In the genomic region with DNA sequence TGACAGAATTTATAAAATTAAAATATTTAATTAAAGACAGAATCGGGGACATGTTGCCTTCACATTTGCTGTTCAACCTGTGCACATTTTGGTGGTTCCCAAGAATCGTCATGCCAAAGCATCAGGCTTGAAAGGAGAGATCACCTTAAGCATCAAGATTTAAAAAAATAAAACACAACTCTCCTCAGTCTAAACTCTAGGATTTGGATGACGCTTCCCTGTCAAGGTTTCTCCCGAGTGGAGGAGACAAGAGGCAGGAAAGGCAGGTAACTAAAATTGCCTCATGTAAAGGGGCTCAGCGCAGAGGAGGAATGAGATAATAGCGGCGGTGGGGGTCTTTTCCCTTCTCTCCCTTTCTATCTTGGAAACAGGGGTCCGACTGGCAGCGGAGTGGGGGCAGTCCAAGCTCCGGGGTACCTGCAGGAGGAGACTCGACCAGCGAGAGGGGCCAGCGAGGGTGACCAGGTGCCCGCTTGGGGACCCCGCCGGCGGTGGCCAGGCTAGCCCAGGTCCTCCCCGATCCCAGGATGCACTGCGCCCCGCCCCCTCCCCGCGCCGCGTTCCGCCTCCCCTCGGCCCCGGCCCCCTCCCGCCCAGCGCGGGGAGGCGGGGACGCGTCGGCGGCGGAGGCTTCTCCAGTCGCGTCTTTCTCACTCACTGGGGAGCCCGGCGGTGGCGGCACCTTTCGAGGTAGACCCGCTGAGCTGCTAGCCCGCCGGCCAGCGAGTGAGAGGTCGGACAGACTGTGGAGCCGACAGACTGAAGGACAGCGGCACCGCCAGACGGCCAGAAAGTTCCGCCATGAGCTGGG, we compare ENCODE assay signal across 1 cellular context.
TF ChIP-seq lines count a peak whose summit lies in the region.

A gene (plus strand): TSS at position 638 of the 811 bp plus-strand sequence. CDS start 164 bp downstream, at position 802.

TF ChIP-seq in HepG2, 621 proteins besides CTCF, POLR2A, EP300 and RAD21 (continued from another document and continues in another):
- TF ChIP-seq, protein P1, sequence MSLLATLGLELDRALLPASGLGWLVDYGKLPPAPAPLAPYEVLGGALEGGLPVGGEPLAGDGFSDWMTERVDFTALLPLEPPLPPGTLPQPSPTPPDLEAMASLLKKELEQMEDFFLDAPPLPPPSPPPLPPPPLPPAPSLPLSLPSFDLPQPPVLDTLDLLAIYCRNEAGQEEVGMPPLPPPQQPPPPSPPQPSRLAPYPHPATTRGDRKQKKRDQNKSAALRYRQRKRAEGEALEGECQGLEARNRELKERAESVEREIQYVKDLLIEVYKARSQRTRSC (CRISPR knock-in tag; IDR thresholded peaks at IDR 0.05; ENCODE audit: low read depth) = no peak
- no peak for TF ChIP-seq ZNF747 (CRISPR knock-in tag; IDR thresholded peaks at IDR 0.05; ENCODE audit: borderline replicate concordance)
- TF ChIP-seq ARNT2 (CRISPR knock-in tag; IDR thresholded peaks at IDR 0.05; ENCODE audit: low read depth) = peak; percentile 83
- no peak for TF ChIP-seq ZNF572 (CRISPR knock-in tag; IDR thresholded peaks at IDR 0.05)
- TF ChIP-seq RBM22 (optimal IDR thresholded peaks at IDR 0.05; ENCODE audit: low read length) = no peak
- TF ChIP-seq IRX3 (CRISPR knock-in tag; IDR thresholded peaks at IDR 0.05; ENCODE audit: borderline replicate concordance, low read depth) = peak; percentile 25; the same call in 1 of the 2 replicates
- TF ChIP-seq TCF12 (IDR thresholded peaks at IDR 0.05) = no peak
- TF ChIP-seq TCF12 (CRISPR knock-in tag; IDR thresholded peaks at IDR 0.05) = 0 out of 2 replicates have a peak, but pooled peaks have one; percentile 46
- peak; percentile 78; the same call in 1 of the 2 replicates for TF ChIP-seq ZNF235 (CRISPR knock-in tag; IDR thresholded peaks at IDR 0.05; ENCODE audit: borderline replicate concordance)
- TF ChIP-seq SMAD1 (CRISPR knock-in tag; IDR thresholded peaks at IDR 0.05; ENCODE audit: borderline replicate concordance, low read depth) = no peak
- no peak for TF ChIP-seq ZNF615 (CRISPR knock-in tag; IDR thresholded peaks at IDR 0.05; ENCODE audit: borderline replicate concordance)
- TF ChIP-seq PCBP2 (optimal IDR thresholded peaks at IDR 0.05; ENCODE audit: low read depth, low read length, poor library complexity, severe bottlenecking) = no peak
- TF ChIP-seq, protein P2, sequence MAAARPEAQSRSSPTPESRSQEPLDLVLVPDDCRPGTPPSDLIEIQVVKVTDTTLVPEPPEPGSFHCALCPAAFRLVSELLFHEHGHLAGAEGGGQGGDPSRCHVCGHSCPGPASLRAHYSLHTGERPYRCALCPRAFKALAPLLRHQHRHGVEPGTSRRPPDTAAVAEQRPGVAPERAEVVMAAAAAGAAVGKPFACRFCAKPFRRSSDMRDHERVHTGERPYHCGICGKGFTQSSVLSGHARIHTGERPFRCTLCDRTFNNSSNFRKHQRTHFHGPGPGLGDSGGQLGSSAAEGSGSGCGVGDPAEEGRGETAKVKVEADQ (CRISPR knock-in tag; IDR thresholded peaks at IDR 0.05; ENCODE audit: borderline replicate concordance) = 0 out of 2 replicates have a peak, but pooled peaks have one; percentile 5
- TF ChIP-seq POLR2AphosphoS5 (IDR thresholded peaks at IDR 0.05; ENCODE audit: low read depth, low read length) = peak; percentile 72
- TF ChIP-seq, protein P3, sequence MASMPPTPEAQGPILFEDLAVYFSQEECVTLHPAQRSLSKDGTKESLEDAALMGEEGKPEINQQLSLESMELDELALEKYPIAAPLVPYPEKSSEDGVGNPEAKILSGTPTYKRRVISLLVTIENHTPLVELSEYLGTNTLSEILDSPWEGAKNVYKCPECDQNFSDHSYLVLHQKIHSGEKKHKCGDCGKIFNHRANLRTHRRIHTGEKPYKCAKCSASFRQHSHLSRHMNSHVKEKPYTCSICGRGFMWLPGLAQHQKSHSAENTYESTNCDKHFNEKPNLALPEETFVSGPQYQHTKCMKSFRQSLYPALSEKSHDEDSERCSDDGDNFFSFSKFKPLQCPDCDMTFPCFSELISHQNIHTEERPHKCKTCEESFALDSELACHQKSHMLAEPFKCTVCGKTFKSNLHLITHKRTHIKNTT (CRISPR knock-in tag; IDR thresholded peaks at IDR 0.05) = 0 out of 2 replicates have a peak, but pooled peaks have one; percentile 70
- TF ChIP-seq ZNF431 (CRISPR knock-in tag; IDR thresholded peaks at IDR 0.05; ENCODE audit: borderline replicate concordance, low read depth) = peak; percentile 55; the same call in 1 of the 2 replicates
- peak; percentile 68 for TF ChIP-seq BORCS8-MEF2B (CRISPR knock-in tag; IDR thresholded peaks at IDR 0.05)
- TF ChIP-seq SKI (IDR thresholded peaks at IDR 0.05; ENCODE audit: partially characterized antibody) = peak; percentile 76
- TF ChIP-seq ZNF432 (CRISPR knock-in tag; IDR thresholded peaks at IDR 0.05; ENCODE audit: borderline replicate concordance) = 0 out of 2 replicates have a peak, but pooled peaks have one; percentile 58
- TF ChIP-seq SP2 (CRISPR knock-in tag; IDR thresholded peaks at IDR 0.05) = no peak
- TF ChIP-seq ZNF605 (CRISPR knock-in tag; IDR thresholded peaks at IDR 0.05) = peak; percentile 34; the same call in 1 of the 2 replicates
- TF ChIP-seq NR2F1 (CRISPR knock-in tag; IDR thresholded peaks at IDR 0.05) = no peak
- no peak for TF ChIP-seq PCBP1 (IDR thresholded peaks at IDR 0.05; ENCODE audit: borderline replicate concordance, low read depth, low read length)
- TF ChIP-seq ZNF790 (CRISPR knock-in tag; IDR thresholded peaks at IDR 0.05; ENCODE audit: borderline replicate concordance) = 0 out of 2 replicates have a peak, but pooled peaks have one; percentile 24
- TF ChIP-seq, protein P4, sequence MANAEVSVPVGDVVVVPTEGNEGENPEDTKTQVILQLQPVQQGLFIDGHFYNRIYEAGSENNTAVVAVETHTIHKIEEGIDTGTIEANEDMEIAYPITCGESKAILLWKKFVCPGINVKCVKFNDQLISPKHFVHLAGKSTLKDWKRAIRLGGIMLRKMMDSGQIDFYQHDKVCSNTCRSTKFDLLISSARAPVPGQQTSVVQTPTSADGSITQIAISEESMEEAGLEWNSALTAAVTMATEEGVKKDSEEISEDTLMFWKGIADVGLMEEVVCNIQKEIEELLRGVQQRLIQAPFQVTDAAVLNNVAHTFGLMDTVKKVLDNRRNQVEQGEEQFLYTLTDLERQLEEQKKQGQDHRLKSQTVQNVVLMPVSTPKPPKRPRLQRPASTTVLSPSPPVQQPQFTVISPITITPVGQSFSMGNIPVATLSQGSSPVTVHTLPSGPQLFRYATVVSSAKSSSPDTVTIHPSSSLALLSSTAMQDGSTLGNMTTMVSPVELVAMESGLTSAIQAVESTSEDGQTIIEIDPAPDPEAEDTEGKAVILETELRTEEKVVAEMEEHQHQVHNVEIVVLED (CRISPR knock-in tag; IDR thresholded peaks at IDR 0.05; ENCODE audit: borderline replicate concordance) = peak; percentile 76
- TF ChIP-seq, protein P5, sequence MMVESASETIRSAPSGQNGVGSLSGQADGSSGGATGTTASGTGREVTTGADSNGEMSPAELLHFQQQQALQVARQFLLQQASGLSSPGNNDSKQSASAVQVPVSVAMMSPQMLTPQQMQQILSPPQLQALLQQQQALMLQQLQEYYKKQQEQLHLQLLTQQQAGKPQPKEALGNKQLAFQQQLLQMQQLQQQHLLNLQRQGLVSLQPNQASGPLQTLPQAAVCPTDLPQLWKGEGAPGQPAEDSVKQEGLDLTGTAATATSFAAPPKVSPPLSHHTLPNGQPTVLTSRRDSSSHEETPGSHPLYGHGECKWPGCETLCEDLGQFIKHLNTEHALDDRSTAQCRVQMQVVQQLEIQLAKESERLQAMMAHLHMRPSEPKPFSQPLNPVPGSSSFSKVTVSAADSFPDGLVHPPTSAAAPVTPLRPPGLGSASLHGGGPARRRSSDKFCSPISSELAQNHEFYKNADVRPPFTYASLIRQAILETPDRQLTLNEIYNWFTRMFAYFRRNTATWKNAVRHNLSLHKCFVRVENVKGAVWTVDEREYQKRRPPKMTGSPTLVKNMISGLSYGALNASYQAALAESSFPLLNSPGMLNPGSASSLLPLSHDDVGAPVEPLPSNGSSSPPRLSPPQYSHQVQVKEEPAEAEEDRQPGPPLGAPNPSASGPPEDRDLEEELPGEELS (CRISPR knock-in tag; IDR thresholded peaks at IDR 0.05) = peak; percentile 28; the same call in 1 of the 2 replicates
- no peak for TF ChIP-seq FOXJ3 (CRISPR knock-in tag; IDR thresholded peaks at IDR 0.05; ENCODE audit: borderline replicate concordance)
- TF ChIP-seq, protein P6, sequence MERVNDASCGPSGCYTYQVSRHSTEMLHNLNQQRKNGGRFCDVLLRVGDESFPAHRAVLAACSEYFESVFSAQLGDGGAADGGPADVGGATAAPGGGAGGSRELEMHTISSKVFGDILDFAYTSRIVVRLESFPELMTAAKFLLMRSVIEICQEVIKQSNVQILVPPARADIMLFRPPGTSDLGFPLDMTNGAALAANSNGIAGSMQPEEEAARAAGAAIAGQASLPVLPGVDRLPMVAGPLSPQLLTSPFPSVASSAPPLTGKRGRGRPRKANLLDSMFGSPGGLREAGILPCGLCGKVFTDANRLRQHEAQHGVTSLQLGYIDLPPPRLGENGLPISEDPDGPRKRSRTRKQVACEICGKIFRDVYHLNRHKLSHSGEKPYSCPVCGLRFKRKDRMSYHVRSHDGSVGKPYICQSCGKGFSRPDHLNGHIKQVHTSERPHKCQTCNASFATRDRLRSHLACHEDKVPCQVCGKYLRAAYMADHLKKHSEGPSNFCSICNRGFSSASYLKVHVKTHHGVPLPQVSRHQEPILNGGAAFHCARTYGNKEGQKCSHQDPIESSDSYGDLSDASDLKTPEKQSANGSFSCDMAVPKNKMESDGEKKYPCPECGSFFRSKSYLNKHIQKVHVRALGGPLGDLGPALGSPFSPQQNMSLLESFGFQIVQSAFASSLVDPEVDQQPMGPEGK (CRISPR knock-in tag; IDR thresholded peaks at IDR 0.05) = peak; percentile 91
- TF ChIP-seq NFE2L2 (IDR thresholded peaks at IDR 0.05; ENCODE audit: low read length) = no peak
- TF ChIP-seq, protein P7, sequence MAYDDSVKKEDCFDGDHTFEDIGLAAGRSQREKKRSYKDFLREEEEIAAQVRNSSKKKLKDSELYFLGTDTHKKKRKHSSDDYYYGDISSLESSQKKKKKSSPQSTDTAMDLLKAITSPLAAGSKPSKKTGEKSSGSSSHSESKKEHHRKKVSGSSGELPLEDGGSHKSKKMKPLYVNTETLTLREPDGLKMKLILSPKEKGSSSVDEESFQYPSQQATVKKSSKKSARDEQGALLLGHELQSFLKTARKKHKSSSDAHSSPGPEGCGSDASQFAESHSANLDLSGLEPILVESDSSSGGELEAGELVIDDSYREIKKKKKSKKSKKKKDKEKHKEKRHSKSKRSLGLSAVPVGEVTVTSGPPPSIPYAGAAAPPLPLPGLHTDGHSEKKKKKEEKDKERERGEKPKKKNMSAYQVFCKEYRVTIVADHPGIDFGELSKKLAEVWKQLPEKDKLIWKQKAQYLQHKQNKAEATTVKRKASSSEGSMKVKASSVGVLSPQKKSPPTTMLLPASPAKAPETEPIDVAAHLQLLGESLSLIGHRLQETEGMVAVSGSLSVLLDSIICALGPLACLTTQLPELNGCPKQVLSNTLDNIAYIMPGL (CRISPR knock-in tag; IDR thresholded peaks at IDR 0.05; ENCODE audit: borderline replicate concordance in 1 of 2, low read depth in 1 of 2) = peak; percentile 60; a peak in 2 of 4 replicates
- TF ChIP-seq, protein P8, sequence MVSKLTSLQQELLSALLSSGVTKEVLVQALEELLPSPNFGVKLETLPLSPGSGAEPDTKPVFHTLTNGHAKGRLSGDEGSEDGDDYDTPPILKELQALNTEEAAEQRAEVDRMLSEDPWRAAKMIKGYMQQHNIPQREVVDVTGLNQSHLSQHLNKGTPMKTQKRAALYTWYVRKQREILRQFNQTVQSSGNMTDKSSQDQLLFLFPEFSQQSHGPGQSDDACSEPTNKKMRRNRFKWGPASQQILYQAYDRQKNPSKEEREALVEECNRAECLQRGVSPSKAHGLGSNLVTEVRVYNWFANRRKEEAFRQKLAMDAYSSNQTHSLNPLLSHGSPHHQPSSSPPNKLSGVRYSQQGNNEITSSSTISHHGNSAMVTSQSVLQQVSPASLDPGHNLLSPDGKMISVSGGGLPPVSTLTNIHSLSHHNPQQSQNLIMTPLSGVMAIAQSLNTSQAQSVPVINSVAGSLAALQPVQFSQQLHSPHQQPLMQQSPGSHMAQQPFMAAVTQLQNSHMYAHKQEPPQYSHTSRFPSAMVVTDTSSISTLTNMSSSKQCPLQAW (CRISPR knock-in tag; IDR thresholded peaks at IDR 0.05) = peak; percentile 68
- TF ChIP-seq POLR2G (IDR thresholded peaks at IDR 0.05; ENCODE audit: low read depth, low read length) = peak; percentile 76
- TF ChIP-seq, protein P9, sequence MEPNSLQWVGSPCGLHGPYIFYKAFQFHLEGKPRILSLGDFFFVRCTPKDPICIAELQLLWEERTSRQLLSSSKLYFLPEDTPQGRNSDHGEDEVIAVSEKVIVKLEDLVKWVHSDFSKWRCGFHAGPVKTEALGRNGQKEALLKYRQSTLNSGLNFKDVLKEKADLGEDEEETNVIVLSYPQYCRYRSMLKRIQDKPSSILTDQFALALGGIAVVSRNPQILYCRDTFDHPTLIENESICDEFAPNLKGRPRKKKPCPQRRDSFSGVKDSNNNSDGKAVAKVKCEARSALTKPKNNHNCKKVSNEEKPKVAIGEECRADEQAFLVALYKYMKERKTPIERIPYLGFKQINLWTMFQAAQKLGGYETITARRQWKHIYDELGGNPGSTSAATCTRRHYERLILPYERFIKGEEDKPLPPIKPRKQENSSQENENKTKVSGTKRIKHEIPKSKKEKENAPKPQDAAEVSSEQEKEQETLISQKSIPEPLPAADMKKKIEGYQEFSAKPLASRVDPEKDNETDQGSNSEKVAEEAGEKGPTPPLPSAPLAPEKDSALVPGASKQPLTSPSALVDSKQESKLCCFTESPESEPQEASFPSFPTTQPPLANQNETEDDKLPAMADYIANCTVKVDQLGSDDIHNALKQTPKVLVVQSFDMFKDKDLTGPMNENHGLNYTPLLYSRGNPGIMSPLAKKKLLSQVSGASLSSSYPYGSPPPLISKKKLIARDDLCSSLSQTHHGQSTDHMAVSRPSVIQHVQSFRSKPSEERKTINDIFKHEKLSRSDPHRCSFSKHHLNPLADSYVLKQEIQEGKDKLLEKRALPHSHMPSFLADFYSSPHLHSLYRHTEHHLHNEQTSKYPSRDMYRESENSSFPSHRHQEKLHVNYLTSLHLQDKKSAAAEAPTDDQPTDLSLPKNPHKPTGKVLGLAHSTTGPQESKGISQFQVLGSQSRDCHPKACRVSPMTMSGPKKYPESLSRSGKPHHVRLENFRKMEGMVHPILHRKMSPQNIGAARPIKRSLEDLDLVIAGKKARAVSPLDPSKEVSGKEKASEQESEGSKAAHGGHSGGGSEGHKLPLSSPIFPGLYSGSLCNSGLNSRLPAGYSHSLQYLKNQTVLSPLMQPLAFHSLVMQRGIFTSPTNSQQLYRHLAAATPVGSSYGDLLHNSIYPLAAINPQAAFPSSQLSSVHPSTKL (CRISPR knock-in tag; IDR thresholded peaks at IDR 0.05) = peak; percentile 47
- peak; percentile 56; the same call in 1 of the 2 replicates for TF ChIP-seq MXD4 (CRISPR knock-in tag; IDR thresholded peaks at IDR 0.05)
- no peak for TF ChIP-seq CBX2 (IDR thresholded peaks at IDR 0.05; ENCODE audit: low read depth, low read length)
- 0 out of 2 replicates have a peak, but pooled peaks have one; percentile 63 for TF ChIP-seq CBX2 (CRISPR knock-in tag; IDR thresholded peaks at IDR 0.05; ENCODE audit: low read depth)
- 0 out of 2 replicates have a peak, but pooled peaks have one; percentile 50 for TF ChIP-seq ETV6 (CRISPR knock-in tag; conservative IDR thresholded peaks at IDR 0.05)
- TF ChIP-seq RXRB (CRISPR knock-in tag; IDR thresholded peaks at IDR 0.05; ENCODE audit: borderline replicate concordance) = no peak; the same call in 1 of the 2 replicates
- no peak for TF ChIP-seq MEIS2 (CRISPR knock-in tag; IDR thresholded peaks at IDR 0.05)
- TF ChIP-seq ZBTB3 (CRISPR knock-in tag; IDR thresholded peaks at IDR 0.05; ENCODE audit: borderline replicate concordance, low read depth) = 0 out of 2 replicates have a peak, but pooled peaks have one; percentile 33
- no peak for TF ChIP-seq ZKSCAN8 (CRISPR knock-in tag; IDR thresholded peaks at IDR 0.05; ENCODE audit: borderline replicate concordance)
- no peak for TF ChIP-seq ZNF230 (CRISPR knock-in tag; IDR thresholded peaks at IDR 0.05)
- TF ChIP-seq TAF15 (IDR thresholded peaks at IDR 0.05; ENCODE audit: low read depth, low read length, poor library complexity, severe bottlenecking) = no peak
